In the genomic region with DNA sequence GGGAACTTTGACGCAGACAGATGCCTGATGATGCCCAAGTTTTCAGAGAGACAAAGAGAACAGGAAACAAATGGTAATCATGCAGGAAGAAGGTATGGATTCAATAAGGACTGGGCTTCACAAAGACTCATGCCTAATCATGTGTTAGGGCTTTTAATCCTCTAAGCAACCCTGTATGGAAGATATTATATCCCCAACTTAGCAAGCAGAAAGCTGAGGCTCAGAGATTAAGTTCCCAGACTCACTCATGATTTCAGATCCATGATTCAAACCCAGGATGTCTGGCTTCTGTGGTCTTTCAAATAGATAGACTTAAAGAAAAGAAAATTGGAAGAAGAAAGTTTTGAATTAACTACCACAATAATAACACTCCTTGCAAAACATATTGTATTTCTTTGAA, we compare ENCODE assay signal across 1 cellular context.
TF ChIP-seq lines count a peak whose summit lies in the region.

No MANE protein-coding gene starts in this region.

TF ChIP-seq in endothelial cell of umbilical vein, 7 proteins besides CTCF, POLR2A, EP300 and RAD21:
- no peak for TF ChIP-seq MYC (IDR thresholded peaks at IDR 0.05; ENCODE audit: low read depth, low read length)
- TF ChIP-seq POLR2AphosphoS5 (IDR thresholded peaks at IDR 0.05; ENCODE audit: insufficient read depth, low read depth, low read length) = no peak
- no peak for TF ChIP-seq JUN (IDR thresholded peaks at IDR 0.05; ENCODE audit: borderline replicate concordance, insufficient read depth, insufficient read length, low read depth)
- no peak for TF ChIP-seq EZH2 (IDR thresholded peaks at IDR 0.05; ENCODE audit: borderline replicate concordance, low read depth, low read length, severe bottlenecking)
- TF ChIP-seq, protein P1, sequence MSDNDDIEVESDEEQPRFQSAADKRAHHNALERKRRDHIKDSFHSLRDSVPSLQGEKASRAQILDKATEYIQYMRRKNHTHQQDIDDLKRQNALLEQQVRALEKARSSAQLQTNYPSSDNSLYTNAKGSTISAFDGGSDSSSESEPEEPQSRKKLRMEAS (IDR thresholded peaks at IDR 0.05; ENCODE audit: insufficient read depth, insufficient read length) = no peak
- TF ChIP-seq GATA2 (IDR thresholded peaks at IDR 0.05; ENCODE audit: insufficient read depth, insufficient read length, low read depth, low read length) = no peak
- TF ChIP-seq FOS (IDR thresholded peaks at IDR 0.05; ENCODE audit: borderline replicate concordance, insufficient read depth, low read length) = no peak
TF ChIP-seq in endothelial cell of umbilical vein: peak in this region for 0.
